11 cellular contexts compared by ENCODE assay signal in genomic region chr20:62208805-62209755, GRCh38. TPM values are rescaled to one million over a fixed set of nuclear protein-coding genes. Genes with fewer than 3 reads are reported as not detected.
DNase-seq lines count a peak whose midpoint lies in the region; ATAC-seq and TF ChIP-seq lines count a peak whose summit lies in the region.
"Had no signal": no experiment of that assay in that cellular context is flagged by ENCODE, and none has a peak within 500 bp of the region (broad histone marks: within the 10 kb centered on the region; RNA-seq: fewer than 3 reads in every experiment).

No MANE protein-coding gene starts in this region.

- H3K27me3 ChIP-seq in body of pancreas: no peaks in the 10 kb centered on the region

- H3K36me3 ChIP-seq in body of pancreas (replicated peaks in 1 of 2; ENCODE audit: insufficient read depth in 1 of 2, low read depth in 2 of 2): no peaks in the 10 kb centered on the region

- ATAC-seq in body of pancreas: no peak
- ATAC-seq in HG03108 (IDR thresholded peaks at IDR 0.05; ENCODE audit: unreplicated experiment): no peak
- ATAC-seq: stimulated activated naive CD8-positive, alpha-beta T cell treated with anti-CD3 and anti-CD28 coated beads, Interleukin-15, Interleukin-2, amounts not matched to agents 100 U/mL and 50 U/mL, for 24 hours had no signal

- H3K4me1 ChIP-seq in body of pancreas: no peaks in the 10 kb centered on the region

- DNase-seq in ELF-1 (ENCODE audit: low read depth, low spot score) (peak; percentile 82), KBM-7 (peak; percentile 28), body of pancreas (peak; percentile 36 to 72 (median 52)), left kidney (ENCODE audit: low read depth, low spot score) (peak; percentile 62), dedifferentiated amniotic fluid mesenchymal stem cell (ENCODE audit: extremely low spot score) (no peak), SW 1271 (lab: John Stamatoyannopoulos, UW) (no peak)
- no peak for DNase-seq in stimulated activated CD4-positive, alpha-beta T cell treated with anti-CD3 and anti-CD28 coated beads, Interleukin-12 subunit alpha, Interleukin-12 subunit beta, amount 100 ng/mL, for 4 hours
- DNase-seq: NCI-H1436 treated with DMSO at 0.1 percent for 48 hours; stimulated activated naive CD8-positive, alpha-beta T cell treated with anti-CD3 and anti-CD28 coated beads, Interleukin-15, Interleukin-2, amounts not matched to agents 100 U/mL and 50 U/mL, for 24 hours had no signal

- TF ChIP-seq POLR2A in body of pancreas (IDR thresholded peaks at IDR 0.05): no peak

- WGBS in body of pancreas, 2 donors: 31 to 40% methylated on average over 8 to 27 of the region's 27 CpGs

- H3K27ac ChIP-seq in body of pancreas: no peak overlapping the region

- TF ChIP-seq CTCF in body of pancreas (IDR thresholded peaks at IDR 0.05): peak in 4 of 7 experiments; percentile 7 to 45 (median 28)

- no peak overlapping the region for H3K4me3 ChIP-seq in body of pancreas

- intact Hi-C loops in body of pancreas (cut with DNase I): no loop called here

- in situ Hi-C loops in KBM-7 (cut with MboI; ENCODE audit: low pct_unique_long_range_greater_than_20kb, low sequenced_read_pairs): no loop called here

- H3K9me3 ChIP-seq in body of pancreas: no peaks in the 10 kb centered on the region

RNA-seq across cellular contexts. Expression of gene HRH3, which starts 11.0 kb away (rescaled TPM):
- total RNA-seq in body of pancreas: under 1 TPM in 1 of 2 donors, not detected in 1; 0.33 TPM
- total RNA-seq: liver had no signal

RNA-seq across cellular contexts. Expression of gene MTG2, which starts 26.3 kb away (rescaled TPM):
- 10 to 100 TPM in 1 of 2 donors, 1 to 10 TPM in 1; 8.8 to 16.5 TPM for total RNA-seq in body of pancreas

RNA-seq across cellular contexts. Expression of gene OSBPL2, which starts 29.2 kb away (rescaled TPM):
- total RNA-seq in body of pancreas: 10 to 100 TPM; 54.5 to 71.9 TPM

Comparison
In these comparisons a context has a peak if more than half of its experiments do, and no peak if none do; other contexts are left out.
1. DNase-seq: peak in ELF-1 (single experiment), KBM-7 (single experiment), body of pancreas (4 of 4) and left kidney (single experiment); none in dedifferentiated amniotic fluid mesenchymal stem cell (single experiment), stimulated activated CD4-positive, alpha-beta T cell treated with anti-CD3 and anti-CD28 coated beads, Interleukin-12 subunit alpha, Interleukin-12 subunit beta, amount 100 ng/mL, for 4 hours (single experiment) and SW 1271 (0 of 2).